Comparison of ENCODE assay signal across 22 cellular contexts in genomic region chr15:99481406-99481805, GRCh38.
"Had no signal": no experiment of that assay in that cellular context is flagged by ENCODE, and none has a peak within 500 bp of the region (broad histone marks: within the 10 kb centered on the region; RNA-seq: fewer than 3 reads in every experiment).

No MANE protein-coding gene starts in this region.

- H3K36me3 ChIP-seq: neural progenitor cell, prostate gland, sigmoid colon, spleen, stomach, tibial artery, upper lobe of left lung had no signal

- DNase-seq: dermis blood vessel endothelial cell; hypothalamus; immature natural killer cell; mucosa of descending colon; naive thymus-derived CD4-positive, alpha-beta T cell; right cardiac atrium; sigmoid colon; spleen; stimulated activated CD4-positive, alpha-beta T cell treated with anti-CD3 and anti-CD28 coated beads, Interleukin-4, amount 100 ng/mL, for 4 hours; stimulated activated naive B cell treated with anti-CD40 and anti-IgM and Interleukin-4, amounts not matched to agents 10 μg/mL and 1 μg/mL and 100 μg/mL, for 72 hours; stomach; testis; tibial artery; upper lobe of left lung had no signal

- H3K27me3 ChIP-seq: sigmoid colon, stomach, testis, tibial artery, upper lobe of left lung had no signal

- H3K4me2 ChIP-seq: neural progenitor cell had no signal

- H2AFZ ChIP-seq: neural progenitor cell had no signal

- H3K27ac ChIP-seq: coronary artery, neural progenitor cell, prostate gland, sigmoid colon, skin epidermis, spleen, stomach, testis, tibial artery, upper lobe of left lung had no signal

- H3K4me1 ChIP-seq: prostate gland had no signal

- H3K9ac ChIP-seq: neural progenitor cell had no signal

- FAIRE-seq: frontal cortex, keratinocyte, urothelium cell line had no signal

- H3K4me3 ChIP-seq: coronary artery, lung, mucosa of descending colon, neural progenitor cell, prostate gland, sigmoid colon, skin epidermis, spleen, stomach, testis, tibial artery, upper lobe of left lung had no signal

- ATAC-seq: mucosa of descending colon; naive thymus-derived CD4-positive, alpha-beta T cell; right cardiac atrium; stimulated activated naive B cell treated with anti-CD40 and anti-IgM and Interleukin-4, amounts not matched to agents 10 μg/mL and 1 μg/mL and 100 μg/mL, for 72 hours had no signal

- H3K9me3 ChIP-seq: mucosa of descending colon, prostate gland, sigmoid colon, spleen, stomach, testis, tibial artery, upper lobe of left lung had no signal
